Comparison of ENCODE assay signal across 20 cellular contexts in genomic region chr5:35063386-35063785, GRCh38. TPM values are rescaled to one million over a fixed set of nuclear protein-coding genes. Genes with fewer than 3 reads are reported as not detected.
DNase-seq lines count a peak whose midpoint lies in the region; ATAC-seq and TF ChIP-seq lines count a peak whose summit lies in the region.
"Had no signal": no experiment of that assay in that cellular context is flagged by ENCODE, and none has a peak within 500 bp of the region (broad histone marks: within the 10 kb centered on the region; RNA-seq: fewer than 3 reads in every experiment).

No MANE protein-coding gene starts in this region.

- ATAC-seq in gastroesophageal sphincter (peak; percentile 66), gastrocnemius medialis (peak; percentile 33 to 76)
- ATAC-seq: CD8-positive, alpha-beta T cell had no signal

- no peak for TF ChIP-seq POLR2A in gastroesophageal sphincter (IDR thresholded peaks at IDR 0.05)
- TF ChIP-seq POLR2A in gastrocnemius medialis (IDR thresholded peaks at IDR 0.05): no peak

- H3K4me3 ChIP-seq in LNCaP clone FGC (ENCODE audit: low read depth, low read length): no peak overlapping the region
- no peak overlapping the region for H3K4me3 ChIP-seq in gastroesophageal sphincter
- no peak overlapping the region for H3K4me3 ChIP-seq in gastrocnemius medialis

- H3K36me3 ChIP-seq in gastroesophageal sphincter (no peaks in the 10 kb centered on the region), gastrocnemius medialis (no peaks in the 10 kb centered on the region)

- DNase-seq in EH (ENCODE audit: low read depth): peak; percentile 5
- peak; percentile 2 for DNase-seq in LNCaP clone FGC (ENCODE audit: low read depth)
- no peak for DNase-seq in gastrocnemius medialis
- DNase-seq in head of caudate nucleus: no peak
- DNase-seq in DMS153 treated with DMSO at 0.1 percent for 48 hours (lab: John Stamatoyannopoulos, UW; ENCODE audit: unreplicated experiment): no peak
- no peak for DNase-seq in stimulated activated CD4-positive, alpha-beta T cell treated with anti-CD3 and anti-CD28 coated beads, Interleukin-2, amount 100 ng/mL, for 24 hours
- DNase-seq: AML-193; C1 segment of cervical spinal cord; CD8-positive, alpha-beta T cell; Kasumi-1; MM.1S; NCI-H1048; NCI-H1417 treated with DMSO at 0.1 percent for 48 hours; NCI-H187 treated with DMSO at 0.1 percent for 48 hours; NCI-H2107; NCI-H510A; NK-92 treated with Interleukin-12 subunit alpha and Interleukin-12 subunit beta, amount 100 ng/mL, for 24 hours had no signal

- TF ChIP-seq CTCF in LNCaP clone FGC (IDR thresholded peaks at IDR 0.05; ENCODE audit: control insufficient read depth, extremely low read depth, insufficient read depth) (no peak), gastroesophageal sphincter (IDR thresholded peaks at IDR 0.05) (no peak), gastrocnemius medialis (IDR thresholded peaks at IDR 0.05 in 4 of 5, conservative IDR thresholded peaks at IDR 0.05 in 1 of 5) (no peak)

- H3K27me3 ChIP-seq in gastroesophageal sphincter (no peaks in the 10 kb centered on the region), gastrocnemius medialis (no peaks in the 10 kb centered on the region)

- H3K27ac ChIP-seq in gastroesophageal sphincter: no peak overlapping the region
- H3K27ac ChIP-seq in gastrocnemius medialis: no peak overlapping the region

- in situ Hi-C loops in gastrocnemius medialis (cut with MboI; ENCODE audit: low sequenced_read_pairs in 4 of 4): no loop called here

- WGBS in gastroesophageal sphincter (ENCODE audit: low coverage in 1 of 2), 2 donors: 20 to 50% methylated on average over 1 to 4 of the region's 4 CpGs

- H3K4me1 ChIP-seq in gastroesophageal sphincter (peaks cover 0 to 29% (median 3%) of the 10 kb centered on the region in 3 donors), gastrocnemius medialis (no peaks in the 10 kb centered on the region)

- no peak for TF ChIP-seq EP300 in gastroesophageal sphincter (IDR thresholded peaks at IDR 0.05)

- intact Hi-C loops in gastrocnemius medialis (cut with DNase I; ENCODE audit: low total_unique reads) (no loop called here), head of caudate nucleus (cut with DNase I) (no loop called here)

- H3K9me3 ChIP-seq in gastroesophageal sphincter (no peaks in the 10 kb centered on the region), gastrocnemius medialis (no peaks in the 10 kb centered on the region)

RNA-seq across cellular contexts. Expression of gene AGXT2, which starts 15.6 kb away (rescaled TPM):
- total RNA-seq in gastroesophageal sphincter: not detected
- total RNA-seq in gastrocnemius medialis: under 1 TPM in 2 of 4 donors, not detected in 2; 0.20 TPM
- total RNA-seq: CD8-positive, alpha-beta T cell; H4; SK-MEL-5 had no signal

Comparison
In these comparisons a context has a peak if more than half of its experiments do, and no peak if none do; other contexts are left out.
1. DNase-seq: peak in EH (single experiment) and LNCaP clone FGC (single experiment); none in gastrocnemius medialis (0 of 2), head of caudate nucleus (0 of 42), DMS153 treated with DMSO at 0.1 percent for 48 hours (single experiment) and stimulated activated CD4-positive, alpha-beta T cell treated with anti-CD3 and anti-CD28 coated beads, Interleukin-2, amount 100 ng/mL, for 24 hours (0 of 2).